1 cellular context compared by ENCODE assay signal in the genomic region with DNA sequence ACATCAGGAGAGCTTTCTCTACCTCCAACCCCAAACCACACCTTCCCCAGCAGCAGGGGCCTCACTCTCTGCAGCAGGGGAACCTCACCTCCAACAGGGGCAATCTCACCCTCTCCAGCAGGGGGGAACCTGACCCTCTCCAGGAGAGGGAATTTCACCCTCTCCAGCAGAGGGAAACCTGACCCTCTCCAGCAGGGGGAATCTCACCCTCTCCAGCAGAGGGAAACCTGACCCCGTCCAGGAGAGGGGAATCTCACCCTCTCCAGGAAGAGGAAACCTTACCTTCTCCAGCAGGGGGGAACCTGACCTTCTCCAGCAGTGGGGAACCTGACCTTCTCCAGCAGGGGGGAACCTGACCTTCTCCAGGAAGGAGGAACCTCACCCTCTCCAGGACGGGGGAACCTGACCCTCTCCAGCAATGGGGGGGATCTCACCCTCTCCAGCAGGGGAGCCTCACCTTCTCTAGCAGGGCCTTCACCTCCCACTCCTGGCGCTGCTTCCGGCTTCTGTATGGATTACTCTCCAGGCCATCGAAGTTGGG.
A peak's percentile ranks its signal among the peaks of the same experiment; 100 is the strongest.
TF ChIP-seq lines count a peak whose summit lies in the region.

No MANE protein-coding gene starts in this region.

TF ChIP-seq in HepG2, 621 proteins besides CTCF, POLR2A, EP300 and RAD21 (continued from another document and continues in another):
- TF ChIP-seq FOXC1 (CRISPR knock-in tag; IDR thresholded peaks at IDR 0.05; ENCODE audit: borderline replicate concordance) (peak; percentile 73; the same call in 1 of the 2 replicates), LRRFIP1 (CRISPR knock-in tag; conservative IDR thresholded peaks at IDR 0.05) (no peak), ZNF616 (CRISPR knock-in tag; IDR thresholded peaks at IDR 0.05; ENCODE audit: low read depth) (no peak), ERF (CRISPR knock-in tag; IDR thresholded peaks at IDR 0.05) (peak; percentile 29; the same call in 1 of the 2 replicates), GABPB1 (CRISPR knock-in tag; IDR thresholded peaks at IDR 0.05) (peak; percentile 13; the same call in 1 of the 2 replicates), HNF4G (IDR thresholded peaks at IDR 0.05; ENCODE audit: borderline replicate concordance, low read depth, low read length) (no peak), HNF4G (CRISPR knock-in tag; IDR thresholded peaks at IDR 0.05; ENCODE audit: borderline replicate concordance, low read depth) (no peak), ARNTL (CRISPR knock-in tag; IDR thresholded peaks at IDR 0.05) (no peak), KLF16 (CRISPR knock-in tag; IDR thresholded peaks at IDR 0.05) (peak in 1 of 2 experiments; percentile 50; a peak in 1 of 4 replicates), HINFP (CRISPR knock-in tag; IDR thresholded peaks at IDR 0.05; ENCODE audit: low read depth) (no peak), ZNF230 (CRISPR knock-in tag; IDR thresholded peaks at IDR 0.05) (no peak), ZNF136 (CRISPR knock-in tag; IDR thresholded peaks at IDR 0.05; ENCODE audit: low read depth) (no peak), ZSCAN12 (CRISPR knock-in tag; IDR thresholded peaks at IDR 0.05) (no peak), ZNF235 (CRISPR knock-in tag; IDR thresholded peaks at IDR 0.05; ENCODE audit: borderline replicate concordance) (no peak), ARHGAP35 (CRISPR knock-in tag; IDR thresholded peaks at IDR 0.05; ENCODE audit: borderline replicate concordance) (peak; percentile 47; the same call in 1 of the 2 replicates), SIN3A (IDR thresholded peaks at IDR 0.05; ENCODE audit: borderline replicate concordance, low read depth, low read length) (no peak), ZNF644 (CRISPR knock-in tag; IDR thresholded peaks at IDR 0.05; ENCODE audit: low read depth) (no peak), FOSL2 (CRISPR knock-in tag; IDR thresholded peaks at IDR 0.05) (peak; percentile 26; the same call in 1 of the 2 replicates), PHF21A (CRISPR knock-in tag; IDR thresholded peaks at IDR 0.05) (no peak), THYN1 (CRISPR knock-in tag; IDR thresholded peaks at IDR 0.05; ENCODE audit: borderline replicate concordance, low read depth) (no peak), ISL2 (CRISPR knock-in tag; IDR thresholded peaks at IDR 0.05) (no peak), POGZ (CRISPR knock-in tag; IDR thresholded peaks at IDR 0.05) (no peak), ZSCAN22 (CRISPR knock-in tag; IDR thresholded peaks at IDR 0.05) (no peak), BRD4 (CRISPR knock-in tag; IDR thresholded peaks at IDR 0.05) (0 out of 2 replicates have a peak, but pooled peaks have one; percentile 25), PAF1 (CRISPR knock-in tag; IDR thresholded peaks at IDR 0.05) (no peak), GPN1 (CRISPR knock-in tag; IDR thresholded peaks at IDR 0.05; ENCODE audit: borderline replicate concordance) (no peak), ZBTB26 (CRISPR knock-in tag; IDR thresholded peaks at IDR 0.05; ENCODE audit: borderline replicate concordance) (no peak), ZNF850 (CRISPR knock-in tag; conservative IDR thresholded peaks at IDR 0.05) (no peak)
- TF ChIP-seq, protein P1, sequence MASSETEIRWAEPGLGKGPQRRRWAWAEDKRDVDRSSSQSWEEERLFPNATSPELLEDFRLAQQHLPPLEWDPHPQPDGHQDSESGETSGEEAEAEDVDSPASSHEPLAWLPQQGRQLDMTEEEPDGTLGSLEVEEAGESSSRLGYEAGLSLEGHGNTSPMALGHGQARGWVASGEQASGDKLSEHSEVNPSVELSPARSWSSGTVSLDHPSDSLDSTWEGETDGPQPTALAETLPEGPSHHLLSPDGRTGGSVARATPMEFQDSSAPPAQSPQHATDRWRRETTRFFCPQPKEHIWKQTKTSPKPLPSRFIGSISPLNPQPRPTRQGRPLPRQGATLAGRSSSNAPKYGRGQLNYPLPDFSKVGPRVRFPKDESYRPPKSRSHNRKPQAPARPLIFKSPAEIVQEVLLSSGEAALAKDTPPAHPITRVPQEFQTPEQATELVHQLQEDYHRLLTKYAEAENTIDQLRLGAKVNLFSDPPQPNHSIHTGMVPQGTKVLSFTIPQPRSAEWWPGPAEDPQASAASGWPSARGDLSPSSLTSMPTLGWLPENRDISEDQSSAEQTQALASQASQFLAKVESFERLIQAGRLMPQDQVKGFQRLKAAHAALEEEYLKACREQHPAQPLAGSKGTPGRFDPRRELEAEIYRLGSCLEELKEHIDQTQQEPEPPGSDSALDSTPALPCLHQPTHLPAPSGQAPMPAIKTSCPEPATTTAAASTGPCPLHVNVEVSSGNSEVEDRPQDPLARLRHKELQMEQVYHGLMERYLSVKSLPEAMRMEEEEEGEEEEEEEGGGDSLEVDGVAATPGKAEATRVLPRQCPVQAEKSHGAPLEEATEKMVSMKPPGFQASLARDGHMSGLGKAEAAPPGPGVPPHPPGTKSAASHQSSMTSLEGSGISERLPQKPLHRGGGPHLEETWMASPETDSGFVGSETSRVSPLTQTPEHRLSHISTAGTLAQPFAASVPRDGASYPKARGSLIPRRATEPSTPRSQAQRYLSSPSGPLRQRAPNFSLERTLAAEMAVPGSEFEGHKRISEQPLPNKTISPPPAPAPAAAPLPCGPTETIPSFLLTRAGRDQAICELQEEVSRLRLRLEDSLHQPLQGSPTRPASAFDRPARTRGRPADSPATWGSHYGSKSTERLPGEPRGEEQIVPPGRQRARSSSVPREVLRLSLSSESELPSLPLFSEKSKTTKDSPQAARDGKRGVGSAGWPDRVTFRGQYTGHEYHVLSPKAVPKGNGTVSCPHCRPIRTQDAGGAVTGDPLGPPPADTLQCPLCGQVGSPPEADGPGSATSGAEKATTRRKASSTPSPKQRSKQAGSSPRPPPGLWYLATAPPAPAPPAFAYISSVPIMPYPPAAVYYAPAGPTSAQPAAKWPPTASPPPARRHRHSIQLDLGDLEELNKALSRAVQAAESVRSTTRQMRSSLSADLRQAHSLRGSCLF (CRISPR knock-in tag; IDR thresholded peaks at IDR 0.05; ENCODE audit: borderline replicate concordance) = no peak
- TF ChIP-seq, protein P2, sequence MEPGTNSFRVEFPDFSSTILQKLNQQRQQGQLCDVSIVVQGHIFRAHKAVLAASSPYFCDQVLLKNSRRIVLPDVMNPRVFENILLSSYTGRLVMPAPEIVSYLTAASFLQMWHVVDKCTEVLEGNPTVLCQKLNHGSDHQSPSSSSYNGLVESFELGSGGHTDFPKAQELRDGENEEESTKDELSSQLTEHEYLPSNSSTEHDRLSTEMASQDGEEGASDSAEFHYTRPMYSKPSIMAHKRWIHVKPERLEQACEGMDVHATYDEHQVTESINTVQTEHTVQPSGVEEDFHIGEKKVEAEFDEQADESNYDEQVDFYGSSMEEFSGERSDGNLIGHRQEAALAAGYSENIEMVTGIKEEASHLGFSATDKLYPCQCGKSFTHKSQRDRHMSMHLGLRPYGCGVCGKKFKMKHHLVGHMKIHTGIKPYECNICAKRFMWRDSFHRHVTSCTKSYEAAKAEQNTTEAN (CRISPR knock-in tag; conservative IDR thresholded peaks at IDR 0.05) = no peak
- TF ChIP-seq, protein P3, sequence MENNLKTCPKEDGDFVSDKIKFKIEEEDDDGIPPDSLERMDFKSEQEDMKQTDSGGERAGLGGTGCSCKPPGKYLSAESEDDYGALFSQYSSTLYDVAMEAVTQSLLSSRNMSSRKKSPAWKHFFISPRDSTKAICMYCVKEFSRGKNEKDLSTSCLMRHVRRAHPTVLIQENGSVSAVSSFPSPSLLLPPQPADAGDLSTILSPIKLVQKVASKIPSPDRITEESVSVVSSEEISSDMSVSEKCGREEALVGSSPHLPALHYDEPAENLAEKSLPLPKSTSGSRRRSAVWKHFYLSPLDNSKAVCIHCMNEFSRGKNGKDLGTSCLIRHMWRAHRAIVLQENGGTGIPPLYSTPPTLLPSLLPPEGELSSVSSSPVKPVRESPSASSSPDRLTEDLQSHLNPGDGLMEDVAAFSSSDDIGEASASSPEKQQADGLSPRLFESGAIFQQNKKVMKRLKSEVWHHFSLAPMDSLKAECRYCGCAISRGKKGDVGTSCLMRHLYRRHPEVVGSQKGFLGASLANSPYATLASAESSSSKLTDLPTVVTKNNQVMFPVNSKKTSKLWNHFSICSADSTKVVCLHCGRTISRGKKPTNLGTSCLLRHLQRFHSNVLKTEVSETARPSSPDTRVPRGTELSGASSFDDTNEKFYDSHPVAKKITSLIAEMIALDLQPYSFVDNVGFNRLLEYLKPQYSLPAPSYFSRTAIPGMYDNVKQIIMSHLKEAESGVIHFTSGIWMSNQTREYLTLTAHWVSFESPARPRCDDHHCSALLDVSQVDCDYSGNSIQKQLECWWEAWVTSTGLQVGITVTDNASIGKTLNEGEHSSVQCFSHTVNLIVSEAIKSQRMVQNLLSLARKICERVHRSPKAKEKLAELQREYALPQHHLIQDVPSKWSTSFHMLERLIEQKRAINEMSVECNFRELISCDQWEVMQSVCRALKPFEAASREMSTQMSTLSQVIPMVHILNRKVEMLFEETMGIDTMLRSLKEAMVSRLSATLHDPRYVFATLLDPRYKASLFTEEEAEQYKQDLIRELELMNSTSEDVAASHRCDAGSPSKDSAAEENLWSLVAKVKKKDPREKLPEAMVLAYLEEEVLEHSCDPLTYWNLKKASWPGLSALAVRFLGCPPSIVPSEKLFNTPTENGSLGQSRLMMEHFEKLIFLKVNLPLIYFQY (CRISPR knock-in tag; IDR thresholded peaks at IDR 0.05; ENCODE audit: borderline replicate concordance) = no peak
- TF ChIP-seq, protein P4, sequence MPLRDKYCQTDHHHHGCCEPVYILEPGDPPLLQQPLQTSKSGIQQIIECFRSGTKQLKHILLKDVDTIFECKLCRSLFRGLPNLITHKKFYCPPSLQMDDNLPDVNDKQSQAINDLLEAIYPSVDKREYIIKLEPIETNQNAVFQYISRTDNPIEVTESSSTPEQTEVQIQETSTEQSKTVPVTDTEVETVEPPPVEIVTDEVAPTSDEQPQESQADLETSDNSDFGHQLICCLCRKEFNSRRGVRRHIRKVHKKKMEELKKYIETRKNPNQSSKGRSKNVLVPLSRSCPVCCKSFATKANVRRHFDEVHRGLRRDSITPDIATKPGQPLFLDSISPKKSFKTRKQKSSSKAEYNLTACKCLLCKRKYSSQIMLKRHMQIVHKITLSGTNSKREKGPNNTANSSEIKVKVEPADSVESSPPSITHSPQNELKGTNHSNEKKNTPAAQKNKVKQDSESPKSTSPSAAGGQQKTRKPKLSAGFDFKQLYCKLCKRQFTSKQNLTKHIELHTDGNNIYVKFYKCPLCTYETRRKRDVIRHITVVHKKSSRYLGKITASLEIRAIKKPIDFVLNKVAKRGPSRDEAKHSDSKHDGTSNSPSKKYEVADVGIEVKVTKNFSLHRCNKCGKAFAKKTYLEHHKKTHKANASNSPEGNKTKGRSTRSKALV (CRISPR knock-in tag; IDR thresholded peaks at IDR 0.05) = no peak
- TF ChIP-seq, protein P5, sequence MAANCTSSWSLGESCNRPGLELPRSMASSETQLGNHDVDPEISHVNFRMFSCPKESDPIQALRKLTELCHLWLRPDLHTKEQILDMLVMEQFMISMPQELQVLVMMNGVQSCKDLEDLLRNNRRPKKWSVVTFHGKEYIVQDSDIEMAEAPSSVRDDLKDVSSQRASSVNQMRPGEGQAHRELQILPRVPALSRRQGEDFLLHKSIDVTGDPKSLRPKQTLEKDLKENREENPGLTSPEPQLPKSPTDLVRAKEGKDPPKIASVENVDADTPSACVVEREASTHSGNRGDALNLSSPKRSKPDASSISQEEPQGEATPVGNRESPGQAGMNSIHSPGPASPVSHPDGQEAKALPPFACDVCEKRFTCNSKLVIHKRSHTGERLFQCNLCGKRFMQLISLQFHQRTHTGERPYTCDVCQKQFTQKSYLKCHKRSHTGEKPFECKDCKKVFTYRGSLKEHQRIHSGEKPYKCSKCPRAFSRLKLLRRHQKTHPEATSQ (CRISPR knock-in tag; IDR thresholded peaks at IDR 0.05; ENCODE audit: borderline replicate concordance) = no peak
